In the genomic region with DNA sequence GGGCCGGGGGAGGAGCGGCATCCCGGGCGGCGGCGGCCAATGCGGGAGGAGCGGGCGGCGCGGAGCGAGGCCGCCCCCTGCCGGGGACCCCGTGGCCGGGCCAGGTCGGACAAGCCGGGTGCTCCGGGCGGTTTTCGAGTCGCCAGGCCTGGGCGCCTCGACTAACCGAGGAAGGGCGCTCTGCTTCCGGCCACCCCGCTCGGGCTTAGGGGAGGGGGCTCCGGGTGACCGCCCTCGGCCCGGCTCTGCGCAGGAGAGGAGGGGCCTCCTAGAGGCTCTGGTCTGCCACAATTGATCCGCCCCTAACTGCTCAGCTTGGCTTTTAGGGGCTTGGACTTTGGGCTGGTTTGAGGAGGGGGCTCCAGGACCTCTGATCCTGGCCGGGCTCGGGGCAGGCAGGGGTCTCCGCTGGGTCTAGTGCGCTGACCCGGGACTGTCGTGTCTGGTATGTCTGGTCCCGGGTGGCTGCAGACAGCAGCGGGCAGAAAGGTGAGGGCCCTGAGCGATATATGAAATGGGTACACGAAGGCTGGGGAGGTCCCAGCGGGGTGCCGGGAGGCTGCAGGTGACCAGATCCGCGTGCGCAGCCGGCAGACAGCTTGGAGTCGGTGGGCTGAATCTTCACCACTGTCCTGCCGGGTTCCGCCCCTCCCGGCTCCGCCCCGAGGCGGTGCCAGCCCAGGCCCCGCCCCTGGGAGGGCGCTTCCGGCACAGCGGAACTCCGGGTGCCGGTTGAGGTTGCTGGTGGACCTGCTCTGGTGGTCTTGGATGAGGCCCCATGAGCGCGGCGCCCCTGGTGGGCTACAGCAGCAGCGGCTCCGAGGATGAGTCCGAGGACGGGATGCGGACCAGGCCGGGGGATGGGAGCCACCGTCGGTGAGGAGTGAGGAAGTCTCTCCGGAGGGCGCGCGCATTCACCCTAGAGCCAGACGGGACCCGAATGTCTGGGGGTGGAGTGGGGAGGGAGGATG, we compare ENCODE assay signal across 8 cellular contexts. TPM values are rescaled to one million over a fixed set of nuclear protein-coding genes. Genes with fewer than 3 reads are reported as not detected.
DNase-seq lines count a peak whose midpoint lies in the region; ATAC-seq and TF ChIP-seq lines count a peak whose summit lies in the region.

A gene with protein sequence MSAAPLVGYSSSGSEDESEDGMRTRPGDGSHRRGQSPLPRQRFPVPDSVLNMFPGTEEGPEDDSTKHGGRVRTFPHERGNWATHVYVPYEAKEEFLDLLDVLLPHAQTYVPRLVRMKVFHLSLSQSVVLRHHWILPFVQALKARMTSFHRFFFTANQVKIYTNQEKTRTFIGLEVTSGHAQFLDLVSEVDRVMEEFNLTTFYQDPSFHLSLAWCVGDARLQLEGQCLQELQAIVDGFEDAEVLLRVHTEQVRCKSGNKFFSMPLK (plus strand): TSS at position 702 of the 971 bp plus-strand sequence. CDS start 77 bp downstream, at position 779.

- no peaks in the 10 kb centered on the region for H3K27me3 Mint-ChIP-seq in natural killer cell treated with Interleukin-12 subunit alpha and Interleukin-12 subunit beta and Interleukin-15 and Interleukin-18, amount 100 ng/mL, for 72 hours
- no peaks in the 10 kb centered on the region for H3K27me3 Mint-ChIP-seq in stimulated activated naive CD8-positive, alpha-beta T cell treated with anti-CD3 and anti-CD28 coated beads, Interleukin-15, Interleukin-2, amounts not matched to agents 100 ng/mL and 50 ng/mL, for 24 hours

- TF ChIP-seq CTCF in Panc1 (IDR thresholded peaks at IDR 0.05), result peak; percentile 85
- TF ChIP-seq CTCF in fibroblast of mammary gland (conservative IDR thresholded peaks at IDR 0.05; ENCODE audit: control insufficient read depth, insufficient read depth, low read depth, low read length), result no peak

- no TSS peak for BruUV-seq in Panc1 (replicated peaks; lab: Mats Ljungman, UMichigan)

- peaks cover 12% of the 10 kb centered on the region for H3K36me3 Mint-ChIP-seq in natural killer cell treated with Interleukin-12 subunit alpha and Interleukin-12 subunit beta and Interleukin-15 and Interleukin-18, amount 100 ng/mL, for 72 hours
- peaks cover 28% of the 10 kb centered on the region for H3K36me3 Mint-ChIP-seq in stimulated activated naive CD8-positive, alpha-beta T cell treated with anti-CD3 and anti-CD28 coated beads, Interleukin-15, Interleukin-2, amounts not matched to agents 100 ng/mL and 50 ng/mL, for 24 hours (ENCODE audit: low read depth)

- peaks cover 43 to 49% of the 10 kb centered on the region in 2 donors for H3K4me1 Mint-ChIP-seq in natural killer cell treated with Interleukin-12 subunit alpha and Interleukin-12 subunit beta and Interleukin-15 and Interleukin-18, amount 100 ng/mL, for 72 hours (ENCODE audit: low read depth in 2 of 2)
- peaks cover 61% of the 10 kb centered on the region for H3K4me1 Mint-ChIP-seq in stimulated activated naive CD8-positive, alpha-beta T cell treated with anti-CD3 and anti-CD28 coated beads, Interleukin-15, Interleukin-2, amounts not matched to agents 100 ng/mL and 50 ng/mL, for 24 hours (ENCODE audit: low read depth)

- in situ Hi-C loops in Panc1 (cut with HindIII; ENCODE audit: low pct_unique_long_range_greater_than_20kb, low sequenced_read_pairs), result loop anchor here (25.0 kb wide), 1 partner anchor 111 kb away; no protein-coding TSS in a partner anchor

- peak within 1 kb of the TSS; percentile 78 to 91 for H3K27ac Mint-ChIP-seq in natural killer cell treated with Interleukin-12 subunit alpha and Interleukin-12 subunit beta and Interleukin-15 and Interleukin-18, amount 100 ng/mL, for 72 hours
- peak within 1 kb of the TSS; percentile 88 for H3K27ac Mint-ChIP-seq in stimulated activated naive CD8-positive, alpha-beta T cell treated with anti-CD3 and anti-CD28 coated beads, Interleukin-15, Interleukin-2, amounts not matched to agents 100 ng/mL and 50 ng/mL, for 24 hours

- H3K9me3 Mint-ChIP-seq in natural killer cell treated with Interleukin-12 subunit alpha and Interleukin-12 subunit beta and Interleukin-15 and Interleukin-18, amount 100 ng/mL, for 72 hours, result no peaks in the 10 kb centered on the region
- H3K9me3 Mint-ChIP-seq in stimulated activated naive CD8-positive, alpha-beta T cell treated with anti-CD3 and anti-CD28 coated beads, Interleukin-15, Interleukin-2, amounts not matched to agents 100 ng/mL and 50 ng/mL, for 24 hours, result no peaks in the 10 kb centered on the region

- H3K4me3 Mint-ChIP-seq in natural killer cell treated with Interleukin-12 subunit alpha and Interleukin-12 subunit beta and Interleukin-15 and Interleukin-18, amount 100 ng/mL, for 72 hours, result peak within 1 kb of the TSS; percentile 87
- H3K4me3 Mint-ChIP-seq in stimulated activated naive CD8-positive, alpha-beta T cell treated with anti-CD3 and anti-CD28 coated beads, Interleukin-15, Interleukin-2, amounts not matched to agents 100 ng/mL and 50 ng/mL, for 24 hours, result peak within 1 kb of the TSS; percentile 92

- no peaks in the 10 kb centered on the region for H3K36me3 ChIP-seq in Panc1 (ENCODE audit: control insufficient read depth, insufficient read depth, low read length)

- H3K27ac ChIP-seq in Panc1 (ENCODE audit: low read length), result peak within 1 kb of the TSS; percentile 68

- ATAC-seq in GM21381 (IDR thresholded peaks at IDR 0.05; ENCODE audit: unreplicated experiment) (peak; percentile 75), Panc1 (peak; percentile 93)
- ATAC-seq in natural killer cell treated with Interleukin-12 subunit alpha and Interleukin-12 subunit beta and Interleukin-15 and Interleukin-18, amount 100 ng/mL, for 72 hours, result peak; percentile 87 to 90

- H3K9me3 ChIP-seq in Panc1 (ENCODE audit: control insufficient read depth, insufficient read depth, low read depth, low read length), result no peaks in the 10 kb centered on the region

- no peaks in the 10 kb centered on the region for H3K27me3 ChIP-seq in Panc1 (ENCODE audit: control insufficient read depth, insufficient read depth, low read length)

- peak within 1 kb of the TSS; percentile 69 to 71 for H3K4me3 ChIP-seq in Panc1 (ENCODE audit: low read depth in 2 of 2, low read length in 2 of 2)
- peak within 1 kb of the TSS; percentile 79 for H3K4me3 ChIP-seq in fibroblast of mammary gland (ENCODE audit: control insufficient read depth, low read depth, low read length)

- POLR2A ChIA-PET in Panc1 (lab: Charles Lee), result interaction anchor here (0.6 kb wide), 1 partner anchor 188 kb away, joined by 5 read pairs; no protein-coding TSS in a partner anchor

- CTCF ChIA-PET in Panc1 (lab: Charles Lee), result interaction anchor here (0.7 kb wide), 1 partner anchor 106 kb away, joined by 7 read pairs; no protein-coding TSS in a partner anchor

- H3K4me1 ChIP-seq in Panc1 (ENCODE audit: control insufficient read depth, insufficient read depth, low read length), result peaks cover 11% of the 10 kb centered on the region

- DNase-seq in DMS153 (lab: John Stamatoyannopoulos, UW) (peak; percentile 69), HUDEP-2 (lab: John Stamatoyannopoulos, UW; ENCODE audit: unreplicated experiment in 76 of 76) (peak in 72 of 76 experiments; percentile 38 to 90 (median 72)), Panc1 (ENCODE audit: low read depth, low spot score) (peak; percentile 33), fibroblast of mammary gland (ENCODE audit: low read depth) (peak; percentile 69)
- DNase-seq in activated T-helper 1 cell treated with anti-CD3 and anti-CD28 coated beads, Interleukin-2, amount 50 U/mL, for 16 hours (ENCODE audit: low read depth in 1 of 2, low spot score in 1 of 2), result peak; percentile 65 to 78
- DNase-seq in natural killer cell treated with Interleukin-12 subunit alpha and Interleukin-12 subunit beta and Interleukin-15 and Interleukin-18, amount 100 ng/mL, for 72 hours (ENCODE audit: low spot score), result peak; percentile 87

- intact Hi-C loops in Panc1 (cut with micrococcal nuclease; ENCODE audit: unreplicated experiment), result loop anchor here (10.0 kb wide), 1 partner anchor 246 kb away; no protein-coding TSS in a partner anchor

RNA-seq across cellular contexts. Expression of the gene that starts here (rescaled TPM):
- total RNA-seq in Panc1 (2021; ENCODE audit: unreplicated experiment), result 58.2 TPM
- 63.6 TPM for polyA plus RNA-seq in Panc1 (2012; ENCODE audit: insufficient read length)
- total RNA-seq in natural killer cell treated with Interleukin-12 subunit alpha and Interleukin-12 subunit beta and Interleukin-15 and Interleukin-18, amount 100 ng/mL, for 72 hours, result 100 to 1,000 TPM in 1 of 2 donors, 10 to 100 TPM in 1; 74.3 to 124 TPM

Comparison
In these comparisons a context has a peak if more than half of its experiments do, and no peak if none do; other contexts are left out.
1. Peak in every context shown above with its lines: DNase-seq, ATAC-seq, H3K4me3 ChIP-seq and H3K27ac ChIP-seq.
2. DNase-seq: peak in every context shown above with its lines; median percentile 87 in natural killer cell treated with Interleukin-12 subunit alpha and Interleukin-12 subunit beta and Interleukin-15 and Interleukin-18, amount 100 ng/mL, for 72 hours; 72 in HUDEP-2; 72 in activated T-helper 1 cell treated with anti-CD3 and anti-CD28 coated beads, Interleukin-2, amount 50 U/mL, for 16 hours; 69 in DMS153; 69 in fibroblast of mammary gland; 33 in Panc1.